ENCODE assay signal across 5 cellular contexts in genomic region chr7:41139789-41140188, GRCh38.
"Had no signal": no experiment of that assay in that cellular context is flagged by ENCODE, and none has a peak within 500 bp of the region (broad histone marks: within the 10 kb centered on the region; RNA-seq: fewer than 3 reads in every experiment).

No MANE protein-coding gene starts in this region.

- H3K4me3 ChIP-seq: GM23338 had no signal

- H3K4me2 ChIP-seq: GM23338 had no signal

- DNase-seq: H9, HCEC 1CT had no signal

- H3K27ac ChIP-seq: HL-60 had no signal

- ATAC-seq: GM23338, HepG2 had no signal

- H2AFZ ChIP-seq: GM23338 had no signal
